8 cellular contexts compared by ENCODE assay signal in genomic region chr11:67465190-67465522, GRCh38. TPM values are rescaled to one million over a fixed set of nuclear protein-coding genes. Genes with fewer than 3 reads are reported as not detected.
A peak's percentile ranks its signal among the peaks of the same experiment; 100 is the strongest.
DNase-seq lines count a peak whose midpoint lies in the region; FAIRE-seq and TF ChIP-seq lines count a peak whose summit lies in the region.

No MANE protein-coding gene starts in this region.

- 27% methylated on average over 3 of the region's 3 CpGs for WGBS in suprapubic skin

- no peaks in the 10 kb centered on the region for H3K9me1 ChIP-seq in keratinocyte (ENCODE audit: control insufficient read depth, extremely low read depth, insufficient read depth, low read length)

- no peaks in the 10 kb centered on the region for H3K79me2 ChIP-seq in keratinocyte (ENCODE audit: control insufficient read depth, insufficient read depth, low read length)

- H3K4me1 ChIP-seq in keratinocyte (ENCODE audit: control insufficient read depth, extremely low read depth, insufficient read depth, low read length) (peaks cover 23% of the 10 kb centered on the region), suprapubic skin (peaks cover 61% of the 10 kb centered on the region)

- peaks cover 2% of the 10 kb centered on the region for H3K27me3 Mint-ChIP-seq in T-helper 2 cell treated with Interferon-gamma antibody and Interleukin-4, amounts not matched to agents 5 μg/mL and 100 μg/mL, for 36 hours (ENCODE audit: low read depth)
- no peaks in the 10 kb centered on the region for H3K27me3 Mint-ChIP-seq in activated naive CD8-positive, alpha-beta T cell treated with anti-CD3 and anti-CD28 coated beads for 36 hours

- H3K27ac Mint-ChIP-seq in T-helper 2 cell treated with Interferon-gamma antibody and Interleukin-4, amounts not matched to agents 5 μg/mL and 100 μg/mL, for 36 hours, result peak overlapping the region; percentile 89
- peak overlapping the region; percentile 92 for H3K27ac Mint-ChIP-seq in activated naive CD8-positive, alpha-beta T cell treated with anti-CD3 and anti-CD28 coated beads for 36 hours

- no peak for DNase-seq in T-helper 2 cell treated with Interferon-gamma antibody and Interleukin-4, amounts not matched to agents 5 μg/mL and 100 μg/mL, for 36 hours (ENCODE audit: low spot score)
- DNase-seq in T-helper 2 cell (no peak), keratinocyte (ENCODE audit: low read depth, low spot score) (no peak), suprapubic skin (ENCODE audit: low spot score in 2 of 2) (no peak), NCI-H2029 (lab: John Stamatoyannopoulos, UW) (no peak), GM20000 (ENCODE audit: low spot score) (no peak), AG20443 (ENCODE audit: low spot score) (no peak)
- DNase-seq in activated naive CD8-positive, alpha-beta T cell treated with anti-CD3 and anti-CD28 coated beads for 36 hours, result no peak

- H3K4me2 ChIP-seq in keratinocyte (ENCODE audit: control insufficient read depth, extremely low read depth, insufficient read depth, low read depth, low read length), result peak overlapping the region; percentile 76

- no peaks in the 10 kb centered on the region for H4K20me1 ChIP-seq in keratinocyte (ENCODE audit: control insufficient read depth, extremely low read depth, insufficient read depth, low read length)

- TF ChIP-seq CTCF in keratinocyte (optimal IDR thresholded peaks at IDR 0.05 in 1 of 3, IDR thresholded peaks at IDR 0.05 in 1 of 3, conservative IDR thresholded peaks at IDR 0.05 in 1 of 3; ENCODE audit: extremely low read depth in 1 of 3, insufficient read depth in 2 of 3, low read length in 3 of 3) (no peak), suprapubic skin (IDR thresholded peaks at IDR 0.05) (no peak), GM20000 (IDR thresholded peaks at IDR 0.05; ENCODE audit: extremely low read depth, missing control alignments) (no peak)

- H3K27ac ChIP-seq in keratinocyte (ENCODE audit: control insufficient read depth, insufficient read depth, low read length) (peak overlapping the region; percentile 69), suprapubic skin (peak overlapping the region; percentile 86)

- FAIRE-seq in keratinocyte (lab: Jason Lieb, UNC), result no peak

- no peaks in the 10 kb centered on the region for H3K9me3 ChIP-seq in keratinocyte (ENCODE audit: control insufficient read depth, low read depth, low read length)
- no peaks in the 10 kb centered on the region for H3K9me3 ChIP-seq in suprapubic skin

- no peak for TF ChIP-seq EP300 in suprapubic skin (IDR thresholded peaks at IDR 0.05)

- H3K4me3 ChIP-seq in keratinocyte (ENCODE audit: control insufficient read depth in 2 of 3, extremely low read depth in 1 of 3, insufficient read depth in 2 of 3, low read depth in 1 of 3, low read length in 3 of 3), result peak overlapping the region; percentile 45 to 73 (median 46)
- peak overlapping the region; percentile 46 for H3K4me3 ChIP-seq in suprapubic skin

- H3K36me3 ChIP-seq in keratinocyte (ENCODE audit: control insufficient read depth in 2 of 2, extremely low read depth in 1 of 2, insufficient read depth in 2 of 2, low read length in 2 of 2) (peaks cover 0 to 5% of the 10 kb centered on the region in 2 experiments), suprapubic skin (no peaks in the 10 kb centered on the region)

- H3K27me3 ChIP-seq in keratinocyte (ENCODE audit: control insufficient read depth, extremely low read depth, insufficient read depth, low read length), result no peaks in the 10 kb centered on the region
- H3K27me3 ChIP-seq in suprapubic skin, result no peaks in the 10 kb centered on the region

- H3K9ac ChIP-seq in keratinocyte (ENCODE audit: control insufficient read depth, extremely low read depth, insufficient read depth, low read length), result peak overlapping the region; percentile 64

- peaks cover 4% of the 10 kb centered on the region for H3K36me3 Mint-ChIP-seq in T-helper 2 cell treated with Interferon-gamma antibody and Interleukin-4, amounts not matched to agents 5 μg/mL and 100 μg/mL, for 36 hours (ENCODE audit: low read depth)
- H3K36me3 Mint-ChIP-seq in activated naive CD8-positive, alpha-beta T cell treated with anti-CD3 and anti-CD28 coated beads for 36 hours, result peaks cover 5% of the 10 kb centered on the region

- dilution Hi-C loops in keratinocyte (cut with MboI; ENCODE audit: extremely low pct_ligation_motif_present, low sequenced_read_pairs), result no loop called here

- peaks cover 31% of the 10 kb centered on the region for H3K4me1 Mint-ChIP-seq in T-helper 2 cell treated with Interferon-gamma antibody and Interleukin-4, amounts not matched to agents 5 μg/mL and 100 μg/mL, for 36 hours (ENCODE audit: low read depth)
- H3K4me1 Mint-ChIP-seq in activated naive CD8-positive, alpha-beta T cell treated with anti-CD3 and anti-CD28 coated beads for 36 hours, result peaks cover 29% of the 10 kb centered on the region

- no peaks in the 10 kb centered on the region for H3K9me3 Mint-ChIP-seq in T-helper 2 cell treated with Interferon-gamma antibody and Interleukin-4, amounts not matched to agents 5 μg/mL and 100 μg/mL, for 36 hours
- H3K9me3 Mint-ChIP-seq in activated naive CD8-positive, alpha-beta T cell treated with anti-CD3 and anti-CD28 coated beads for 36 hours, result no peaks in the 10 kb centered on the region

- H2AFZ ChIP-seq in keratinocyte (ENCODE audit: control insufficient read depth, low read length), result no peak overlapping the region

- TF ChIP-seq POLR2A in suprapubic skin (IDR thresholded peaks at IDR 0.05), result no peak

- peak overlapping the region; percentile 88 for H3K4me3 Mint-ChIP-seq in T-helper 2 cell treated with Interferon-gamma antibody and Interleukin-4, amounts not matched to agents 5 μg/mL and 100 μg/mL, for 36 hours
- peak overlapping the region; percentile 87 for H3K4me3 Mint-ChIP-seq in activated naive CD8-positive, alpha-beta T cell treated with anti-CD3 and anti-CD28 coated beads for 36 hours

RNA-seq across cellular contexts. Expression of gene TMEM134, which starts 3.9 kb away (rescaled TPM):
- 10 to 100 TPM; 43.7 to 45.8 TPM for total RNA-seq in activated naive CD8-positive, alpha-beta T cell treated with anti-CD3 and anti-CD28 coated beads for 36 hours
- 24.7 to 71.1 TPM (median 40.4 TPM) in 3 replicates for polyA plus RNA-seq in keratinocyte
- 10.7 TPM for polyA plus RNA-seq in keratinocyte (2011; ENCODE audit: low read depth)
- polyA plus RNA-seq in keratinocyte (2011; cell fraction: cytosol; rRNA removed), result 27.0 and 78.9 TPM in 2 replicates
- polyA plus RNA-seq in keratinocyte (2011; cell fraction: nucleus; rRNA removed), result 37.4 and 52.6 TPM in 2 replicates
- 42.7 and 77.6 TPM in 2 replicates for polyA plus RNA-seq in keratinocyte (2012; ENCODE audit: low replicate concordance)
- polyA minus RNA-seq in keratinocyte, result 7.9 to 18.5 TPM (median 12.6 TPM) in 3 replicates
- polyA minus RNA-seq in keratinocyte (2011; cell fraction: cytosol; rRNA and poly(A)+ RNA removed), result 43.0 TPM
- polyA minus RNA-seq in keratinocyte (2011; cell fraction: nucleus; rRNA and poly(A)+ RNA removed), result 6.6 and 11.0 TPM in 2 replicates
- total RNA-seq in suprapubic skin, result 100 to 1,000 TPM; 131 to 376 (median 207) TPM

RNA-seq across cellular contexts. Expression of gene CABP4, which starts 10.0 kb away (rescaled TPM):
- total RNA-seq in activated naive CD8-positive, alpha-beta T cell treated with anti-CD3 and anti-CD28 coated beads for 36 hours, result under 1 TPM; 0.27 to 0.28 TPM
- not detected in 3 replicates for polyA plus RNA-seq in keratinocyte
- polyA plus RNA-seq in keratinocyte (2011; ENCODE audit: low read depth), result 0.10 TPM
- not detected in 2 replicates for polyA plus RNA-seq in keratinocyte (2011; cell fraction: cytosol; rRNA removed)
- not detected in 2 replicates for polyA plus RNA-seq in keratinocyte (2011; cell fraction: nucleus; rRNA removed)
- polyA plus RNA-seq in keratinocyte (2012; ENCODE audit: low replicate concordance), result not detected in 2 replicates
- polyA minus RNA-seq in keratinocyte, result not detected in 3 replicates
- polyA minus RNA-seq in keratinocyte (2011; cell fraction: cytosol; rRNA and poly(A)+ RNA removed), result not detected
- not detected in 2 replicates for polyA minus RNA-seq in keratinocyte (2011; cell fraction: nucleus; rRNA and poly(A)+ RNA removed)
- 1 to 10 TPM in 1 of 4 donors, under 1 TPM in 2, not detected in 1; 0.38 to 2.5 (median 0.72) TPM for total RNA-seq in suprapubic skin

RNA-seq across cellular contexts. Expression of gene GPR152, which starts 12.6 kb away (rescaled TPM):
- total RNA-seq in activated naive CD8-positive, alpha-beta T cell treated with anti-CD3 and anti-CD28 coated beads for 36 hours, result not detected
- polyA plus RNA-seq in keratinocyte, result not detected in 3 replicates
- polyA plus RNA-seq in keratinocyte (2011; ENCODE audit: low read depth), result not detected
- not detected in 2 replicates for polyA plus RNA-seq in keratinocyte (2011; cell fraction: cytosol; rRNA removed)
- not detected in 2 replicates for polyA plus RNA-seq in keratinocyte (2011; cell fraction: nucleus; rRNA removed)
- not detected in 2 replicates for polyA plus RNA-seq in keratinocyte (2012; ENCODE audit: low replicate concordance)
- not detected in 3 replicates for polyA minus RNA-seq in keratinocyte
- not detected for polyA minus RNA-seq in keratinocyte (2011; cell fraction: cytosol; rRNA and poly(A)+ RNA removed)
- polyA minus RNA-seq in keratinocyte (2011; cell fraction: nucleus; rRNA and poly(A)+ RNA removed), result not detected in 2 replicates
- total RNA-seq in suprapubic skin, result under 1 TPM in 1 of 4 donors, not detected in 3; 0.34 TPM

RNA-seq across cellular contexts. Expression of gene AIP, which starts 17.7 kb away (rescaled TPM):
- 100 to 1,000 TPM; 107 to 112 TPM for total RNA-seq in activated naive CD8-positive, alpha-beta T cell treated with anti-CD3 and anti-CD28 coated beads for 36 hours
- 32.5 to 42.9 TPM (median 35.3 TPM) in 3 replicates for polyA plus RNA-seq in keratinocyte
- polyA plus RNA-seq in keratinocyte (2011; ENCODE audit: low read depth), result 35.4 TPM
- 25.8 and 44.9 TPM in 2 replicates for polyA plus RNA-seq in keratinocyte (2011; cell fraction: cytosol; rRNA removed)
- 26.3 and 35.1 TPM in 2 replicates for polyA plus RNA-seq in keratinocyte (2011; cell fraction: nucleus; rRNA removed)
- 34.4 and 36.4 TPM in 2 replicates for polyA plus RNA-seq in keratinocyte (2012; ENCODE audit: low replicate concordance)
- polyA minus RNA-seq in keratinocyte, result 19.2 to 23.7 TPM (median 22.6 TPM) in 3 replicates
- 26.3 TPM for polyA minus RNA-seq in keratinocyte (2011; cell fraction: cytosol; rRNA and poly(A)+ RNA removed)
- 10.3 and 11.4 TPM in 2 replicates for polyA minus RNA-seq in keratinocyte (2011; cell fraction: nucleus; rRNA and poly(A)+ RNA removed)
- total RNA-seq in suprapubic skin, result 10 to 100 TPM; 30.5 to 58.4 (median 42.2) TPM

RNA-seq across cellular contexts. Expression of gene CORO1B, which starts 21.9 kb away (rescaled TPM):
- 100 to 1,000 TPM; 293 to 310 TPM for total RNA-seq in activated naive CD8-positive, alpha-beta T cell treated with anti-CD3 and anti-CD28 coated beads for 36 hours
- polyA plus RNA-seq in keratinocyte, result 49.2 to 91.4 TPM (median 58.5 TPM) in 3 replicates
- 26.4 TPM for polyA plus RNA-seq in keratinocyte (2011; ENCODE audit: low read depth)
- 30.5 and 97.4 TPM in 2 replicates for polyA plus RNA-seq in keratinocyte (2011; cell fraction: cytosol; rRNA removed)
- 61.6 and 70.1 TPM in 2 replicates for polyA plus RNA-seq in keratinocyte (2011; cell fraction: nucleus; rRNA removed)
- 46.1 and 68.2 TPM in 2 replicates for polyA plus RNA-seq in keratinocyte (2012; ENCODE audit: low replicate concordance)
- polyA minus RNA-seq in keratinocyte, result 53.2 to 94.1 TPM (median 66.5 TPM) in 3 replicates
- polyA minus RNA-seq in keratinocyte (2011; cell fraction: cytosol; rRNA and poly(A)+ RNA removed), result 147 TPM
- 34.1 and 41.6 TPM in 2 replicates for polyA minus RNA-seq in keratinocyte (2011; cell fraction: nucleus; rRNA and poly(A)+ RNA removed)
- 10 to 100 TPM; 46.7 to 64.2 (median 47.1) TPM for total RNA-seq in suprapubic skin
